Comparison of ENCODE assay signal across 1 cellular context in genomic region chr5:173246135-173246495, GRCh38.
TF ChIP-seq lines count a peak whose summit lies in the region.

No MANE protein-coding gene starts in this region.

TF ChIP-seq in H1, 55 proteins besides CTCF, POLR2A, EP300 and RAD21 (continued from another document):
- TF ChIP-seq, protein P1, sequence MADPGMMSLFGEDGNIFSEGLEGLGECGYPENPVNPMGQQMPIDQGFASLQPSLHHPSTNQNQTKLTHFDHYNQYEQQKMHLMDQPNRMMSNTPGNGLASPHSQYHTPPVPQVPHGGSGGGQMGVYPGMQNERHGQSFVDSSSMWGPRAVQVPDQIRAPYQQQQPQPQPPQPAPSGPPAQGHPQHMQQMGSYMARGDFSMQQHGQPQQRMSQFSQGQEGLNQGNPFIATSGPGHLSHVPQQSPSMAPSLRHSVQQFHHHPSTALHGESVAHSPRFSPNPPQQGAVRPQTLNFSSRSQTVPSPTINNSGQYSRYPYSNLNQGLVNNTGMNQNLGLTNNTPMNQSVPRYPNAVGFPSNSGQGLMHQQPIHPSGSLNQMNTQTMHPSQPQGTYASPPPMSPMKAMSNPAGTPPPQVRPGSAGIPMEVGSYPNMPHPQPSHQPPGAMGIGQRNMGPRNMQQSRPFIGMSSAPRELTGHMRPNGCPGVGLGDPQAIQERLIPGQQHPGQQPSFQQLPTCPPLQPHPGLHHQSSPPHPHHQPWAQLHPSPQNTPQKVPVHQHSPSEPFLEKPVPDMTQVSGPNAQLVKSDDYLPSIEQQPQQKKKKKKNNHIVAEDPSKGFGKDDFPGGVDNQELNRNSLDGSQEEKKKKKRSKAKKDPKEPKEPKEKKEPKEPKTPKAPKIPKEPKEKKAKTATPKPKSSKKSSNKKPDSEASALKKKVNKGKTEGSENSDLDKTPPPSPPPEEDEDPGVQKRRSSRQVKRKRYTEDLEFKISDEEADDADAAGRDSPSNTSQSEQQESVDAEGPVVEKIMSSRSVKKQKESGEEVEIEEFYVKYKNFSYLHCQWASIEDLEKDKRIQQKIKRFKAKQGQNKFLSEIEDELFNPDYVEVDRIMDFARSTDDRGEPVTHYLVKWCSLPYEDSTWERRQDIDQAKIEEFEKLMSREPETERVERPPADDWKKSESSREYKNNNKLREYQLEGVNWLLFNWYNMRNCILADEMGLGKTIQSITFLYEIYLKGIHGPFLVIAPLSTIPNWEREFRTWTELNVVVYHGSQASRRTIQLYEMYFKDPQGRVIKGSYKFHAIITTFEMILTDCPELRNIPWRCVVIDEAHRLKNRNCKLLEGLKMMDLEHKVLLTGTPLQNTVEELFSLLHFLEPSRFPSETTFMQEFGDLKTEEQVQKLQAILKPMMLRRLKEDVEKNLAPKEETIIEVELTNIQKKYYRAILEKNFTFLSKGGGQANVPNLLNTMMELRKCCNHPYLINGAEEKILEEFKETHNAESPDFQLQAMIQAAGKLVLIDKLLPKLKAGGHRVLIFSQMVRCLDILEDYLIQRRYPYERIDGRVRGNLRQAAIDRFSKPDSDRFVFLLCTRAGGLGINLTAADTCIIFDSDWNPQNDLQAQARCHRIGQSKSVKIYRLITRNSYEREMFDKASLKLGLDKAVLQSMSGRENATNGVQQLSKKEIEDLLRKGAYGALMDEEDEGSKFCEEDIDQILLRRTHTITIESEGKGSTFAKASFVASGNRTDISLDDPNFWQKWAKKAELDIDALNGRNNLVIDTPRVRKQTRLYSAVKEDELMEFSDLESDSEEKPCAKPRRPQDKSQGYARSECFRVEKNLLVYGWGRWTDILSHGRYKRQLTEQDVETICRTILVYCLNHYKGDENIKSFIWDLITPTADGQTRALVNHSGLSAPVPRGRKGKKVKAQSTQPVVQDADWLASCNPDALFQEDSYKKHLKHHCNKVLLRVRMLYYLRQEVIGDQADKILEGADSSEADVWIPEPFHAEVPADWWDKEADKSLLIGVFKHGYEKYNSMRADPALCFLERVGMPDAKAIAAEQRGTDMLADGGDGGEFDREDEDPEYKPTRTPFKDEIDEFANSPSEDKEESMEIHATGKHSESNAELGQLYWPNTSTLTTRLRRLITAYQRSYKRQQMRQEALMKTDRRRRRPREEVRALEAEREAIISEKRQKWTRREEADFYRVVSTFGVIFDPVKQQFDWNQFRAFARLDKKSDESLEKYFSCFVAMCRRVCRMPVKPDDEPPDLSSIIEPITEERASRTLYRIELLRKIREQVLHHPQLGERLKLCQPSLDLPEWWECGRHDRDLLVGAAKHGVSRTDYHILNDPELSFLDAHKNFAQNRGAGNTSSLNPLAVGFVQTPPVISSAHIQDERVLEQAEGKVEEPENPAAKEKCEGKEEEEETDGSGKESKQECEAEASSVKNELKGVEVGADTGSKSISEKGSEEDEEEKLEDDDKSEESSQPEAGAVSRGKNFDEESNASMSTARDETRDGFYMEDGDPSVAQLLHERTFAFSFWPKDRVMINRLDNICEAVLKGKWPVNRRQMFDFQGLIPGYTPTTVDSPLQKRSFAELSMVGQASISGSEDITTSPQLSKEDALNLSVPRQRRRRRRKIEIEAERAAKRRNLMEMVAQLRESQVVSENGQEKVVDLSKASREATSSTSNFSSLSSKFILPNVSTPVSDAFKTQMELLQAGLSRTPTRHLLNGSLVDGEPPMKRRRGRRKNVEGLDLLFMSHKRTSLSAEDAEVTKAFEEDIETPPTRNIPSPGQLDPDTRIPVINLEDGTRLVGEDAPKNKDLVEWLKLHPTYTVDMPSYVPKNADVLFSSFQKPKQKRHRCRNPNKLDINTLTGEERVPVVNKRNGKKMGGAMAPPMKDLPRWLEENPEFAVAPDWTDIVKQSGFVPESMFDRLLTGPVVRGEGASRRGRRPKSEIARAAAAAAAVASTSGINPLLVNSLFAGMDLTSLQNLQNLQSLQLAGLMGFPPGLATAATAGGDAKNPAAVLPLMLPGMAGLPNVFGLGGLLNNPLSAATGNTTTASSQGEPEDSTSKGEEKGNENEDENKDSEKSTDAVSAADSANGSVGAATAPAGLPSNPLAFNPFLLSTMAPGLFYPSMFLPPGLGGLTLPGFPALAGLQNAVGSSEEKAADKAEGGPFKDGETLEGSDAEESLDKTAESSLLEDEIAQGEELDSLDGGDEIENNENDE (IDR thresholded peaks at IDR 0.05; ENCODE audit: insufficient replicate concordance, low read length) = no peak
- TF ChIP-seq BCL11A (IDR thresholded peaks at IDR 0.05; ENCODE audit: low read depth in 2 of 2, low read length in 2 of 2) (no peak), CHD1 (IDR thresholded peaks at IDR 0.05; ENCODE audit: low read depth, low read length) (no peak), HDAC2 (IDR thresholded peaks at IDR 0.05; ENCODE audit: borderline replicate concordance in 1 of 2, low read depth in 2 of 2, low read length in 2 of 2) (0 out of 4 replicates have a peak, but pooled peaks of 1 of the 2 experiments have one; percentile 62), RNF2 (IDR thresholded peaks at IDR 0.05; ENCODE audit: borderline replicate concordance, low read depth, low read length, missing control alignments, poor library complexity, severe bottlenecking) (peak; percentile 38), E2F6 (IDR thresholded peaks at IDR 0.05) (no peak), SP2 (IDR thresholded peaks at IDR 0.05; ENCODE audit: low read length) (no peak), ATF3 (IDR thresholded peaks at IDR 0.05; ENCODE audit: insufficient read depth, low read depth, low read length) (no peak), KDM5A (IDR thresholded peaks at IDR 0.05; ENCODE audit: low read length) (no peak), HDAC6 (IDR thresholded peaks at IDR 0.05; ENCODE audit: low read depth, low read length) (no peak), SUZ12 (IDR thresholded peaks at IDR 0.05; ENCODE audit: low read length) (peak; percentile 75), POU5F1 (IDR thresholded peaks at IDR 0.05; ENCODE audit: low read depth, low read length) (no peak), BRCA1 (IDR thresholded peaks at IDR 0.05; ENCODE audit: low read depth, low read length) (no peak), TAF1 (IDR thresholded peaks at IDR 0.05; ENCODE audit: low read depth, low read length) (no peak), TCF12 (IDR thresholded peaks at IDR 0.05; ENCODE audit: low read depth, low read length) (no peak), TBP (IDR thresholded peaks at IDR 0.05; ENCODE audit: low read depth, low read length) (no peak), TEAD4 (IDR thresholded peaks at IDR 0.05; ENCODE audit: low read depth, low read length) (no peak), YY1 (IDR thresholded peaks at IDR 0.05; ENCODE audit: low read depth, low read length) (no peak), RXRA (IDR thresholded peaks at IDR 0.05; ENCODE audit: insufficient read depth, low read depth, low read length) (no peak), EGR1 (IDR thresholded peaks at IDR 0.05; ENCODE audit: borderline replicate concordance, low read depth, low read length) (no peak), CHD2 (IDR thresholded peaks at IDR 0.05; ENCODE audit: low read length) (no peak), JUND (IDR thresholded peaks at IDR 0.05; ENCODE audit: low read length) (no peak), KDM1A (IDR thresholded peaks at IDR 0.05; ENCODE audit: borderline replicate concordance, low read length) (peak; percentile 74), BACH1 (IDR thresholded peaks at IDR 0.05; ENCODE audit: low read length) (no peak), SIX5 (IDR thresholded peaks at IDR 0.05; ENCODE audit: low read depth, low read length) (no peak), RBBP5 (IDR thresholded peaks at IDR 0.05; ENCODE audit: borderline replicate concordance, low read depth, low read length) (no peak), SRF (IDR thresholded peaks at IDR 0.05; ENCODE audit: low read depth, low read length) (no peak), SAP30 (IDR thresholded peaks at IDR 0.05; ENCODE audit: insufficient read depth, insufficient replicate concordance, low read length) (no peak), NRF1 (IDR thresholded peaks at IDR 0.05; ENCODE audit: low read depth, low read length) (no peak), CREB1 (IDR thresholded peaks at IDR 0.05) (no peak), KDM4A (IDR thresholded peaks at IDR 0.05; ENCODE audit: low read depth, low read length, severe bottlenecking) (no peak)
TF ChIP-seq in H1: peak in this region for 5.
